1 cellular context compared by ENCODE assay signal in the genomic region with DNA sequence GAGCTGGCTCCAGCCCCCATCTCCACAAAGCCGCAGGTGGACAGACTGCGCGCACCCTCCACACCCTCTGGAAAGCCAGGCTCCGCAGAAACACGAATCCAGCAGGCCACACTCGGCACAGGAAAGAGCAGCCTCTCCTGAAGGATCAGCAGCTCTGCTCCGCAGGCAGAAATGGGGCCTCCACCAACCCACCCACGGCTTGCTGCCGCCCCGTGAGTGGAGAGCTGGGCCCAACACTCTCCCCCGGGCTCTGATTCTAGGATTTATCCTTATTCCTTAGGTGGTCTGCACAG.
TF ChIP-seq lines count a peak whose summit lies in the region.

No MANE protein-coding gene starts in this region.

TF ChIP-seq in IMR-90, 13 proteins besides CTCF, POLR2A, EP300 and RAD21:
- TF ChIP-seq CEBPB (IDR thresholded peaks at IDR 0.05; ENCODE audit: low read depth, low read length) (no peak), MAFK (IDR thresholded peaks at IDR 0.05; ENCODE audit: low read depth, low read length) (no peak), FOS (IDR thresholded peaks at IDR 0.05; ENCODE audit: low read depth, low read length) (no peak), CHD1 (IDR thresholded peaks at IDR 0.05; ENCODE audit: low read depth, low read length) (no peak), RCOR1 (IDR thresholded peaks at IDR 0.05; ENCODE audit: insufficient replicate concordance, low read length) (no peak), RFX5 (IDR thresholded peaks at IDR 0.05; ENCODE audit: low read depth, low read length) (no peak), NFE2L2 (IDR thresholded peaks at IDR 0.05; ENCODE audit: low read depth, low read length) (no peak), SMC3 (IDR thresholded peaks at IDR 0.05; ENCODE audit: low read depth, low read length) (no peak), MXI1 (IDR thresholded peaks at IDR 0.05; ENCODE audit: borderline replicate concordance, low read depth, low read length) (no peak), BHLHE40 (IDR thresholded peaks at IDR 0.05; ENCODE audit: low read depth, low read length) (no peak), MAZ (IDR thresholded peaks at IDR 0.05; ENCODE audit: borderline replicate concordance, low read depth, low read length) (no peak)
- TF ChIP-seq, protein P1, sequence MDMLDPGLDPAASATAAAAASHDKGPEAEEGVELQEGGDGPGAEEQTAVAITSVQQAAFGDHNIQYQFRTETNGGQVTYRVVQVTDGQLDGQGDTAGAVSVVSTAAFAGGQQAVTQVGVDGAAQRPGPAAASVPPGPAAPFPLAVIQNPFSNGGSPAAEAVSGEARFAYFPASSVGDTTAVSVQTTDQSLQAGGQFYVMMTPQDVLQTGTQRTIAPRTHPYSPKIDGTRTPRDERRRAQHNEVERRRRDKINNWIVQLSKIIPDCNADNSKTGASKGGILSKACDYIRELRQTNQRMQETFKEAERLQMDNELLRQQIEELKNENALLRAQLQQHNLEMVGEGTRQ (IDR thresholded peaks at IDR 0.05; ENCODE audit: low read depth, low read length): no peak
- TF ChIP-seq, protein P2, sequence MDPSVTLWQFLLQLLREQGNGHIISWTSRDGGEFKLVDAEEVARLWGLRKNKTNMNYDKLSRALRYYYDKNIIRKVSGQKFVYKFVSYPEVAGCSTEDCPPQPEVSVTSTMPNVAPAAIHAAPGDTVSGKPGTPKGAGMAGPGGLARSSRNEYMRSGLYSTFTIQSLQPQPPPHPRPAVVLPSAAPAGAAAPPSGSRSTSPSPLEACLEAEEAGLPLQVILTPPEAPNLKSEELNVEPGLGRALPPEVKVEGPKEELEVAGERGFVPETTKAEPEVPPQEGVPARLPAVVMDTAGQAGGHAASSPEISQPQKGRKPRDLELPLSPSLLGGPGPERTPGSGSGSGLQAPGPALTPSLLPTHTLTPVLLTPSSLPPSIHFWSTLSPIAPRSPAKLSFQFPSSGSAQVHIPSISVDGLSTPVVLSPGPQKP (IDR thresholded peaks at IDR 0.05; ENCODE audit: borderline replicate concordance, low read depth, low read length): no peak
